32 cellular contexts compared by ENCODE assay signal in genomic region chr10:119504651-119505050, GRCh38. TPM values are rescaled to one million over a fixed set of nuclear protein-coding genes. Genes with fewer than 3 reads are reported as not detected.
DNase-seq lines count a peak whose midpoint lies in the region; ATAC-seq and TF ChIP-seq lines count a peak whose summit lies in the region.
"Had no signal": no experiment of that assay in that cellular context is flagged by ENCODE, and none has a peak within 500 bp of the region (broad histone marks: within the 10 kb centered on the region; RNA-seq: fewer than 3 reads in every experiment).

No MANE protein-coding gene starts in this region.

- H3K36me3 ChIP-seq in KOPT-K1 (ENCODE audit: insufficient read depth, low read length) (peaks cover 70% of the 10 kb centered on the region), spleen (peaks cover 0 to 34% (median 2%) of the 10 kb centered on the region in 6 donors)
- H3K36me3 ChIP-seq: tibial artery had no signal

- peak overlapping the region; percentile 94 for H3K27ac ChIP-seq in KOPT-K1 (ENCODE audit: low read depth, low read length, poor library complexity, severe bottlenecking)
- no peak overlapping the region for H3K27ac ChIP-seq in spleen
- H3K27ac ChIP-seq: A549, esophagus muscularis mucosa, foreskin keratinocyte, psoas muscle, tibial artery had no signal

- intact Hi-C loops in spleen (cut with DNase I; ENCODE audit: low total_unique reads): no loop called here
- intact Hi-C loops in left colon (cut with DNase I, micrococcal nuclease): no loop called here

- no peaks in the 10 kb centered on the region for H3K9me3 Mint-ChIP-seq in activated CD8-positive, alpha-beta memory T cell treated with anti-CD3 and anti-CD28 coated beads, Interleukin-2, amount 10 ng/mL, durations not matched to agents 7 days and 5 days (ENCODE audit: low read depth)
- no peaks in the 10 kb centered on the region for H3K9me3 Mint-ChIP-seq in effector memory CD8-positive, alpha-beta T cell
- H3K9me3 Mint-ChIP-seq: endodermal cell, memory B cell had no signal

- H3K27me3 Mint-ChIP-seq in activated CD8-positive, alpha-beta memory T cell treated with anti-CD3 and anti-CD28 coated beads, Interleukin-2, amount 10 ng/mL, durations not matched to agents 7 days and 5 days: no peaks in the 10 kb centered on the region
- no peaks in the 10 kb centered on the region for H3K27me3 Mint-ChIP-seq in effector memory CD8-positive, alpha-beta T cell
- H3K27me3 Mint-ChIP-seq: memory B cell had no signal

- DNase-seq in activated CD8-positive, alpha-beta memory T cell treated with anti-CD3 and anti-CD28 coated beads, Interleukin-2, amount 10 ng/mL, durations not matched to agents 7 days and 5 days: no peak
- DNase-seq in activated CD8-positive, alpha-beta memory T cell treated with anti-CD3 and anti-CD28 coated beads, Interleukin-2, amount 50 U/mL, for 4 hours: no peak
- no peak for DNase-seq in effector memory CD8-positive, alpha-beta T cell
- DNase-seq in spleen: peak; percentile 57
- no peak for DNase-seq in iPS-NIHi11 (ENCODE audit: low spot score)
- DNase-seq in epidermal melanocyte (ENCODE audit: insufficient read length, low spot score): no peak
- no peak for DNase-seq in left colon
- DNase-seq: activated CD4-positive, alpha-beta T cell treated with anti-CD3 and anti-CD28 coated beads, Interleukin-2, amount 50 U/mL, for 1 hour; activated CD8-positive, alpha-beta memory T cell treated with anti-CD3 and anti-CD28 coated beads, Interleukin-2, amount 50 U/mL, for 48 hours; activated effector memory CD4-positive, alpha-beta T cell treated with anti-CD3 and anti-CD28 coated beads, Interleukin-2, amount 50 U/mL, for 16 hours; aorta; caudate nucleus; cortex of kidney; DMS53; endodermal cell; foreskin keratinocyte; GDM1; IMR-90; NCI-H1048; NCI-H1694; nucleus accumbens; OCI-M1; psoas muscle; stomach; tibial artery had no signal

- H3K4me3 ChIP-seq in spleen: no peak overlapping the region
- H3K4me3 ChIP-seq: A549, esophagus muscularis mucosa, HAP-1, psoas muscle, SK-N-MC, stomach, tibial artery had no signal

- no peaks in the 10 kb centered on the region for H3K9me3 ChIP-seq in KOPT-K1 (ENCODE audit: insufficient read depth, low read length, poor library complexity, severe bottlenecking)
- no peaks in the 10 kb centered on the region for H3K9me3 ChIP-seq in spleen
- H3K9me3 ChIP-seq: A549, esophagus muscularis mucosa, HAP-1, psoas muscle, stomach, tibial artery had no signal

- peaks cover 6 to 46% (median 24%) of the 10 kb centered on the region in 6 donors for H3K4me1 ChIP-seq in spleen
- H3K4me1 ChIP-seq: A549, foreskin keratinocyte, HAP-1, psoas muscle had no signal

- no peak for TF ChIP-seq POLR2A in spleen (IDR thresholded peaks at IDR 0.05)

- no peaks in the 10 kb centered on the region for H3K27me3 ChIP-seq in spleen (replicated peaks in 1 of 7)
- H3K27me3 ChIP-seq: esophagus muscularis mucosa, foreskin keratinocyte, stomach, tibial artery had no signal

- H3K4me3 Mint-ChIP-seq in activated CD8-positive, alpha-beta memory T cell treated with anti-CD3 and anti-CD28 coated beads, Interleukin-2, amount 10 ng/mL, durations not matched to agents 7 days and 5 days: no peak overlapping the region
- peak overlapping the region; percentile 39 to 41 for H3K4me3 Mint-ChIP-seq in effector memory CD8-positive, alpha-beta T cell
- H3K4me3 Mint-ChIP-seq: endodermal cell, memory B cell had no signal

- 84 to 95% (median 93%) methylated on average over 10 of the region's 10 CpGs for WGBS in spleen, 5 donors

- peak overlapping the region; percentile 61 for H3K27ac Mint-ChIP-seq in activated CD8-positive, alpha-beta memory T cell treated with anti-CD3 and anti-CD28 coated beads, Interleukin-2, amount 10 ng/mL, durations not matched to agents 7 days and 5 days
- peak overlapping the region in 1 of 2 donors; percentile 49 for H3K27ac Mint-ChIP-seq in effector memory CD8-positive, alpha-beta T cell
- H3K27ac Mint-ChIP-seq: endodermal cell, memory B cell had no signal

- ATAC-seq in activated CD8-positive, alpha-beta memory T cell treated with anti-CD3 and anti-CD28 coated beads, Interleukin-2, amount 10 ng/mL, durations not matched to agents 7 days and 5 days: no peak
- ATAC-seq in effector memory CD8-positive, alpha-beta T cell (replicated peaks): no peak
- no peak for ATAC-seq in left colon
- ATAC-seq: A549, foreskin keratinocyte, left lobe of liver, psoas muscle had no signal

- peaks cover 50% of the 10 kb centered on the region for H3K36me3 Mint-ChIP-seq in activated CD8-positive, alpha-beta memory T cell treated with anti-CD3 and anti-CD28 coated beads, Interleukin-2, amount 10 ng/mL, durations not matched to agents 7 days and 5 days
- peaks cover 22% of the 10 kb centered on the region for H3K36me3 Mint-ChIP-seq in effector memory CD8-positive, alpha-beta T cell (ENCODE audit: insufficient read depth)

- H3K4me1 Mint-ChIP-seq in activated CD8-positive, alpha-beta memory T cell treated with anti-CD3 and anti-CD28 coated beads, Interleukin-2, amount 10 ng/mL, durations not matched to agents 7 days and 5 days: peaks cover 57% of the 10 kb centered on the region
- H3K4me1 Mint-ChIP-seq in effector memory CD8-positive, alpha-beta T cell (ENCODE audit: low read depth in 2 of 2): peaks cover 26 to 41% of the 10 kb centered on the region in 2 donors

- CTCF ChIA-PET in activated CD8-positive, alpha-beta memory T cell treated with anti-CD3 and anti-CD28 coated beads, Interleukin-2, amount 10 ng/mL, durations not matched to agents 7 days and 5 days (lab: Charles Lee): interaction anchor here (0.7 to 1.6 kb wide), 3 partner anchors 12 to 39 kb away, joined by 4 to 6 read pairs (median 6); no protein-coding TSS in a partner anchor

- no peak for TF ChIP-seq CTCF in spleen (IDR thresholded peaks at IDR 0.05 in 8 of 11, conservative IDR thresholded peaks at IDR 0.05 in 3 of 11)

RNA-seq across cellular contexts. Expression of gene RGS10, which starts 37.9 kb away (rescaled TPM):
- total RNA-seq in activated CD8-positive, alpha-beta memory T cell treated with anti-CD3 and anti-CD28 coated beads, Interleukin-2, amount 10 ng/mL, durations not matched to agents 7 days and 5 days: 100 to 1,000 TPM; 103 to 113 TPM
- total RNA-seq in spleen (10 to 100 TPM; 29.1 to 74.1 (median 38.9) TPM), left colon (10 to 100 TPM in 1 of 2 donors, 1 to 10 TPM in 1; 8.9 to 28.9 TPM)
- 100 to 1,000 TPM in 1 of 3 donors, 10 to 100 TPM in 2; 52.7 to 127 (median 92.9) TPM for polyA plus RNA-seq in spleen
